In the genomic region with DNA sequence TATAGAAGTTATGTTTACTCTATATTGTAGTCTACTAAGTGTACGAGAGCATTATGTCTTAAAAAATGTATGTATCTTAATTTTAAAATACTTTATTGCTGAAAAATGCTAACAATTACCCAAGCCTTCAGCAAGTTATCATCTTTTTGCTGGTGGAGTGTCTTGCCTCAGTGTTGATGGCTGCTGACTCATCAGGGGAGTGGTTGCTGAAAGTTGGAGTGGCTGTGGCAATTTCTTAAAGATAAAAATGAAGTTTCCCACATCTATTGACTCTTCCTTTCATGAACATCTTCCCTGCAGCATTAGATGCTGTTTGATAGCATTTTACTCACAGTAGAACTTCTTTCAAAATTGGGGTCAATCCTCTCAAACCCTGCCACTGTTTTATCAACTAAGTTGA, we compare ENCODE assay signal across 20 cellular contexts.
DNase-seq lines count a peak whose midpoint lies in the region; ATAC-seq, FAIRE-seq and TF ChIP-seq lines count a peak whose summit lies in the region.
"Had no signal": no experiment of that assay in that cellular context is flagged by ENCODE, and none has a peak within 500 bp of the region (broad histone marks: within the 10 kb centered on the region; RNA-seq: fewer than 3 reads in every experiment).

No MANE protein-coding gene starts in this region.

- no peaks in the 10 kb centered on the region for H3K27me3 ChIP-seq in brain microvascular endothelial cell (replicated peaks)
- no peaks in the 10 kb centered on the region for H3K27me3 ChIP-seq in testis
- H3K27me3 ChIP-seq: BE2C had no signal

- H3K27ac ChIP-seq in brain microvascular endothelial cell (no peak overlapping the region), testis (no peak overlapping the region)
- H3K27ac ChIP-seq: HL-60 had no signal

- 94 to 100% methylated on average over 1 of the region's 1 CpG for WGBS in testis, 2 donors

- intact Hi-C loops in natural killer cell (cut with micrococcal nuclease), result no loop called here
- intact Hi-C loops in testis (cut with DNase I; ENCODE audit: low total_unique reads), result no loop called here
- intact Hi-C loops in activated naive CD4-positive, alpha-beta T cell treated with anti-CD3 and anti-CD28 coated beads for 36 hours (cut with micrococcal nuclease), result no loop called here

- no peaks in the 10 kb centered on the region for H3K36me3 ChIP-seq in brain microvascular endothelial cell (replicated peaks)
- H3K36me3 ChIP-seq in testis (ENCODE audit: low read depth, missing control alignments), result no peaks in the 10 kb centered on the region
- H3K36me3 ChIP-seq: BE2C had no signal

- H3K4me1 Mint-ChIP-seq in natural killer cell, result peaks cover 42 to 47% of the 10 kb centered on the region in 2 donors
- peaks cover 13% of the 10 kb centered on the region for H3K4me1 Mint-ChIP-seq in activated naive CD4-positive, alpha-beta T cell treated with anti-CD3 and anti-CD28 coated beads for 36 hours (ENCODE audit: low read depth)

- CTCF ChIA-PET in activated naive CD4-positive, alpha-beta T cell treated with anti-CD3 and anti-CD28 coated beads for 36 hours (lab: Charles Lee), result no interaction called here

- H3K4me1 ChIP-seq in testis, result peaks cover under 1% of the 10 kb centered on the region
- H3K4me1 ChIP-seq: BE2C had no signal

- H3K36me3 Mint-ChIP-seq in natural killer cell, result no peaks in the 10 kb centered on the region
- H3K36me3 Mint-ChIP-seq in activated naive CD4-positive, alpha-beta T cell treated with anti-CD3 and anti-CD28 coated beads for 36 hours (ENCODE audit: low read depth), result no peaks in the 10 kb centered on the region
- H3K36me3 Mint-ChIP-seq: naive B cell had no signal

- in situ Hi-C loops in brain microvascular endothelial cell (cut with HindIII; ENCODE audit: low pct_ligation_motif_present, low sequenced_read_pairs), result no loop called here

- H3K4me3 Mint-ChIP-seq in natural killer cell, result peak overlapping the region; percentile 57
- H3K4me3 Mint-ChIP-seq in activated naive CD4-positive, alpha-beta T cell treated with anti-CD3 and anti-CD28 coated beads for 36 hours, result no peak overlapping the region
- H3K4me3 Mint-ChIP-seq: naive B cell had no signal

- TF ChIP-seq POLR2A in H54 (IDR thresholded peaks at IDR 0.05; ENCODE audit: low read depth, low read length) (no peak), testis (IDR thresholded peaks at IDR 0.05) (no peak)

- no peaks in the 10 kb centered on the region for H3K27me3 Mint-ChIP-seq in natural killer cell (ENCODE audit: low read depth in 2 of 2)
- H3K27me3 Mint-ChIP-seq in activated naive CD4-positive, alpha-beta T cell treated with anti-CD3 and anti-CD28 coated beads for 36 hours (ENCODE audit: low read depth), result no peaks in the 10 kb centered on the region

- TF ChIP-seq CTCF in brain microvascular endothelial cell (IDR thresholded peaks at IDR 0.05; ENCODE audit: low read depth, low read length, missing control alignments) (no peak), natural killer cell (IDR thresholded peaks at IDR 0.05) (no peak), testis (IDR thresholded peaks at IDR 0.05) (no peak)

- peak overlapping the region; percentile 50 to 71 for H3K27ac Mint-ChIP-seq in natural killer cell
- H3K27ac Mint-ChIP-seq in activated naive CD4-positive, alpha-beta T cell treated with anti-CD3 and anti-CD28 coated beads for 36 hours, result no peak overlapping the region
- H3K27ac Mint-ChIP-seq: naive B cell had no signal

- peak; percentile 45 to 73 (median 52) for ATAC-seq in natural killer cell

- no peaks in the 10 kb centered on the region for H3K9me3 ChIP-seq in testis
- H3K9me3 ChIP-seq: BE2C had no signal

- peak; percentile 77 for FAIRE-seq in H54 (lab: Jason Lieb, UNC)
- FAIRE-seq: keratinocyte had no signal

- H3K9me3 Mint-ChIP-seq in natural killer cell, result no peaks in the 10 kb centered on the region
- no peaks in the 10 kb centered on the region for H3K9me3 Mint-ChIP-seq in activated naive CD4-positive, alpha-beta T cell treated with anti-CD3 and anti-CD28 coated beads for 36 hours

- H3K4me3 ChIP-seq in brain microvascular endothelial cell (ENCODE audit: low read depth, low read length) (no peak overlapping the region), testis (no peak overlapping the region)

- DNase-seq in H54 (ENCODE audit: insufficient read length, low spot score) (no peak), NCI-H226 (peak; percentile 41), brain microvascular endothelial cell (peak; percentile 44), natural killer cell (no peak), testis (no peak)
- DNase-seq in activated naive CD4-positive, alpha-beta T cell treated with anti-CD3 and anti-CD28 coated beads for 36 hours, result no peak
- no peak for DNase-seq in activated CD8-positive, alpha-beta memory T cell treated with anti-CD3 and anti-CD28 coated beads, Interleukin-2, amount 50 U/mL, for 48 hours
- DNase-seq: activated gamma-delta T cell; BE2C; Calu3; cortex of kidney; naive B cell; NCI-H1105; NCI-H774; posterior cingulate gyrus; RPMI8226; stimulated activated CD4-positive, alpha-beta T cell treated with anti-CD3 and anti-CD28 coated beads, Interleukin-4, amount 100 ng/mL, for 4 hours; stimulated activated CD8-positive, alpha-beta memory T cell treated with anti-CD3 and anti-CD28 coated beads, Interleukin-4, amount 100 ng/mL, for 48 hours had no signal

Comparison
In these comparisons a context has a peak if more than half of its experiments do, and no peak if none do; other contexts are left out.
1. DNase-seq: peak in NCI-H226 (single experiment) and brain microvascular endothelial cell (single experiment); none in H54 (single experiment), natural killer cell (single experiment), testis (single experiment), activated naive CD4-positive, alpha-beta T cell treated with anti-CD3 and anti-CD28 coated beads for 36 hours (single experiment) and activated CD8-positive, alpha-beta memory T cell treated with anti-CD3 and anti-CD28 coated beads, Interleukin-2, amount 50 U/mL, for 48 hours (single experiment).